Comparison of ENCODE assay signal across 9 cellular contexts in the genomic region with DNA sequence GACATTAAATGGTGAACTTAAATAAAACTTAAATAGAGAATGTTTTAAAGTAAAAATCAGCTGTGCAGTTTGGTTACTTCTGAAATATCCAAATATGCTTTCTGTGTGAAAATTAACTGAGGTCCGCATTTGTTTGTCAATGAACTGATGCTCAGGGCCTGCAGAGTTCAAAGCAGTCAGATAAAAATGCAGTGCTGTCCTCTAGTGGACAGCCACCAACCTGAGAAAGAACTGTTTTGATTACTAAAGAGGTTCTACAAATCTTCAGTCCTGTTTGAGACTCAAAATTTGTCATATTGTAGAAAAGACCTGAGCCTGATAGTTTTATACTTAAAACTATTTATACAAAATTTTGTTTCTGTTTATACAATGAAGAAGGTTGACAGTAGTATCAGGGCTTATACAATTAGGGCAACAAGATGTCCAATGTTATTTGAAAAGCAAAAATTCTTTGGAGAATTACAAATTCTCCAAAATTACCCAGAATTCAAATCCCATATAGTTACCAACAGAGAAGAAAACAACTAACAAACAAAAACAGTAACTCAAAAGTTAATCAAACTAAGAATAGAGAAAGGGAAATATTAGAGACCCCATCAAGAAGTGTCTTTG.
DNase-seq lines count a peak whose midpoint lies in the region; ATAC-seq and TF ChIP-seq lines count a peak whose summit lies in the region.
"Had no signal": no experiment of that assay in that cellular context is flagged by ENCODE, and none has a peak within 500 bp of the region (broad histone marks: within the 10 kb centered on the region; RNA-seq: fewer than 3 reads in every experiment).

No MANE protein-coding gene starts in this region.

- H3K9me3 Mint-ChIP-seq in CD14-positive monocyte, result no peaks in the 10 kb centered on the region
- H3K9me3 Mint-ChIP-seq in activated CD4-positive, alpha-beta memory T cell treated with anti-CD3 and anti-CD28 coated beads for 36 hours, result no peaks in the 10 kb centered on the region
- H3K9me3 Mint-ChIP-seq: naive thymus-derived CD4-positive, alpha-beta T cell had no signal

- H3K9me3 ChIP-seq in HCT116 (ENCODE audit: control insufficient read depth in 1 of 2, insufficient read depth in 1 of 2, low read depth in 1 of 2, low read length in 2 of 2), result no peaks in the 10 kb centered on the region
- no peaks in the 10 kb centered on the region for H3K9me3 ChIP-seq in mucosa of descending colon

- no peak overlapping the region for H3K27ac ChIP-seq in HCT116 (ENCODE audit: low read depth, low read length)
- no peak overlapping the region for H3K27ac ChIP-seq in coronary artery

- no peaks in the 10 kb centered on the region for H4K20me1 ChIP-seq in HCT116 (ENCODE audit: insufficient read depth)

- TF ChIP-seq CTCF in CD14-positive monocyte (IDR thresholded peaks at IDR 0.05) (peak; percentile 70), HCT116 (IDR thresholded peaks at IDR 0.05 in 2 of 3, conservative IDR thresholded peaks at IDR 0.05 in 1 of 3; ENCODE audit: borderline replicate concordance in 1 of 3, insufficient read depth in 1 of 3, low read depth in 2 of 3, low read length in 2 of 3) (peak; percentile 63 to 86 (median 85); a peak in 5 of 6 replicates), coronary artery (IDR thresholded peaks at IDR 0.05) (peak; percentile 61), mucosa of descending colon (IDR thresholded peaks at IDR 0.05) (peak; percentile 18)

- TF ChIP-seq RAD21 in HCT116 (IDR thresholded peaks at IDR 0.05; ENCODE audit: low read depth), result peak; percentile 78

- DNase-seq in CD14-positive monocyte (ENCODE audit: low spot score), result no peak
- peak; percentile 21 for DNase-seq in HCT116 (ENCODE audit: low read depth, low spot score)
- peak; percentile 31 to 74 for DNase-seq in NOMO-1 (lab: John Stamatoyannopoulos, UW; ENCODE audit: unreplicated experiment in 2 of 2)
- no peak for DNase-seq in coronary artery (ENCODE audit: low spot score)
- peak in 1 of 3 donors; percentile 52 for DNase-seq in mucosa of descending colon
- DNase-seq in activated CD4-positive, alpha-beta T cell treated with anti-CD3 and anti-CD28 coated beads, Interleukin-2, amount 50 U/mL, for 48 hours, result no peak
- DNase-seq in activated CD4-positive, alpha-beta memory T cell treated with anti-CD3 and anti-CD28 coated beads for 36 hours, result no peak

- H3K79me2 ChIP-seq in HCT116 (ENCODE audit: insufficient read depth, low read length), result no peaks in the 10 kb centered on the region

- CTCF ChIA-PET in HCT116 (lab: Charles Lee), result interaction anchor here (0.7 to 2.6 kb wide), 3 partner anchors 363 to 463 kb away, joined by 3 to 11 read pairs (median 3); no protein-coding TSS in a partner anchor
- CTCF ChIA-PET in activated CD4-positive, alpha-beta memory T cell treated with anti-CD3 and anti-CD28 coated beads for 36 hours (lab: Charles Lee), result interaction anchor here (0.6 to 0.7 kb wide), 2 partner anchors 102 to 1701 kb away, joined by 3 read pairs; no protein-coding TSS in a partner anchor

- intact Hi-C loops in CD14-positive monocyte (cut with micrococcal nuclease) (loop anchor here in 1 of 2 donors (10.0 kb wide), 1 partner anchor 364 kb away; no protein-coding TSS in a partner anchor), HCT116 (cut with micrococcal nuclease) (loop anchor here (1.0 to 5.0 kb wide), 3 partner anchors 141 to 448 kb away; no protein-coding TSS in a partner anchor), mucosa of descending colon (cut with DNase I, micrococcal nuclease) (no loop called here)
- intact Hi-C loops in activated CD4-positive, alpha-beta memory T cell treated with anti-CD3 and anti-CD28 coated beads for 36 hours (cut with micrococcal nuclease), result no loop called here

- peak; percentile 72 for ATAC-seq in HCT116
- peak; percentile 55 for ATAC-seq in mucosa of descending colon
- ATAC-seq in HG03175 (IDR thresholded peaks at IDR 0.05; ENCODE audit: unreplicated experiment), result no peak
- ATAC-seq: naive thymus-derived CD4-positive, alpha-beta T cell had no signal

- H3K36me3 Mint-ChIP-seq in CD14-positive monocyte, result peaks cover 13 to 25% of the 10 kb centered on the region in 2 donors
- H3K36me3 Mint-ChIP-seq in activated CD4-positive, alpha-beta memory T cell treated with anti-CD3 and anti-CD28 coated beads for 36 hours, result peaks cover 2% of the 10 kb centered on the region

- RAD21 ChIA-PET in HCT116 (lab: Charles Lee; ENCODE audit: low non-redundant PET in 1 of 2, low total read pairs in 2 of 2, uncharacterized antibody in 2 of 2, unreplicated experiment in 2 of 2), result no interaction called here

- peaks cover 11% of the 10 kb centered on the region for H3K4me1 Mint-ChIP-seq in CD14-positive monocyte
- no peaks in the 10 kb centered on the region for H3K4me1 Mint-ChIP-seq in activated CD4-positive, alpha-beta memory T cell treated with anti-CD3 and anti-CD28 coated beads for 36 hours (ENCODE audit: low read depth)

- no peak overlapping the region for H3K4me2 ChIP-seq in HCT116 (ENCODE audit: low read length)

- H3K4me1 ChIP-seq in HCT116 (ENCODE audit: control insufficient read depth in 1 of 2, insufficient read depth in 2 of 2, low read length in 2 of 2) (no peaks in the 10 kb centered on the region), mucosa of descending colon (ENCODE audit: low read depth) (no peaks in the 10 kb centered on the region)

- POLR2A ChIA-PET in HCT116 (lab: Charles Lee), result no interaction called here
- POLR2A ChIA-PET in activated CD4-positive, alpha-beta memory T cell treated with anti-CD3 and anti-CD28 coated beads for 36 hours (lab: Charles Lee), result no interaction called here

- no peak overlapping the region for H3K27ac Mint-ChIP-seq in CD14-positive monocyte
- no peak overlapping the region for H3K27ac Mint-ChIP-seq in activated CD4-positive, alpha-beta memory T cell treated with anti-CD3 and anti-CD28 coated beads for 36 hours
- H3K27ac Mint-ChIP-seq: naive thymus-derived CD4-positive, alpha-beta T cell had no signal

- no peaks in the 10 kb centered on the region for H3K27me3 ChIP-seq in HCT116 (ENCODE audit: insufficient read depth, low read length)

- no peak overlapping the region for H2AFZ ChIP-seq in HCT116 (ENCODE audit: low read depth, low read length, poor library complexity, severe bottlenecking)

- H3K4me3 Mint-ChIP-seq in CD14-positive monocyte, result no peak overlapping the region
- H3K4me3 Mint-ChIP-seq in activated CD4-positive, alpha-beta memory T cell treated with anti-CD3 and anti-CD28 coated beads for 36 hours, result no peak overlapping the region
- H3K4me3 Mint-ChIP-seq: naive thymus-derived CD4-positive, alpha-beta T cell had no signal

- H3K27me3 Mint-ChIP-seq in CD14-positive monocyte (ENCODE audit: low read depth in 3 of 3), result no peaks in the 10 kb centered on the region
- H3K27me3 Mint-ChIP-seq in activated CD4-positive, alpha-beta memory T cell treated with anti-CD3 and anti-CD28 coated beads for 36 hours, result no peaks in the 10 kb centered on the region
- H3K27me3 Mint-ChIP-seq: naive thymus-derived CD4-positive, alpha-beta T cell had no signal

- no TSS peak for BruUV-seq in HCT116 (replicated peaks; lab: Mats Ljungman, UMichigan)

- H3K36me3 ChIP-seq in HCT116 (ENCODE audit: control insufficient read depth in 1 of 2, insufficient read depth in 2 of 2, low read length in 2 of 2) (no peaks in the 10 kb centered on the region), mucosa of descending colon (ENCODE audit: low read depth) (no peaks in the 10 kb centered on the region)

- H3K9ac ChIP-seq in HCT116 (ENCODE audit: low read length), result no peak overlapping the region

- no peak overlapping the region for H3K4me3 ChIP-seq in HCT116 (replicated peaks in 1 of 2; ENCODE audit: low read depth in 1 of 2, low read length in 2 of 2)
- H3K4me3 ChIP-seq in coronary artery, result no peak overlapping the region
- no peak overlapping the region for H3K4me3 ChIP-seq in mucosa of descending colon

- no peak for TF ChIP-seq POLR2A in HCT116 (IDR thresholded peaks at IDR 0.05; ENCODE audit: borderline replicate concordance, extremely low read depth, insufficient read depth, insufficient read length)

- H3K9me2 ChIP-seq in HCT116 (ENCODE audit: insufficient read depth), result no peaks in the 10 kb centered on the region

TF ChIP-seq in HCT116, 20 proteins besides CTCF, POLR2A, EP300 and RAD21:
- no peak for TF ChIP-seq EZH2phosphoT487 (IDR thresholded peaks at IDR 0.05; ENCODE audit: borderline replicate concordance)

Comparison
In these comparisons a context has a peak if more than half of its experiments do, and no peak if none do; other contexts are left out.
1. DNase-seq: peak in HCT116 (single experiment) and NOMO-1 (2 of 2); none in CD14-positive monocyte (single experiment), coronary artery (single experiment), activated CD4-positive, alpha-beta T cell treated with anti-CD3 and anti-CD28 coated beads, Interleukin-2, amount 50 U/mL, for 48 hours (0 of 2) and activated CD4-positive, alpha-beta memory T cell treated with anti-CD3 and anti-CD28 coated beads for 36 hours (single experiment).
2. CTCF ChIP-seq: peak in every context shown above with its lines; median percentile 85 in HCT116; 70 in CD14-positive monocyte; 61 in coronary artery; 18 in mucosa of descending colon.